23 cellular contexts compared by ENCODE assay signal in the genomic region with DNA sequence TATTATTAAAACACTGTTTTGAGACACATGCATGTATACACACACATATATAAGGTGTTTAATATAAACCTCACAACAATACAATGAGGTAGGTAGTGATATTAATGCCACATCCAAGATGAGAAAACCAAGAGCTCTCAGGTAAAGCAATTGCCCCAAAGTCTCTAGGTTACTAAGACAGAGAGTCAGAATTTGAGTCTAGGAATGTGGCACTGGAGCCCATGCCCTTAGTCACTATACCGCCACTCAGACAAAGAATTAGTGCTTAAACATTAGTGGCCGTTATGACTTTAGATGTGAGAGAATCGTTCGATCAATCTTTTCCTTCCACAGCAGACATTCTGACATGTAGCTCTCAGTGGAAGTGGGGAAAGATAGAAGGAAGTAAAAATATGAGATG.
A peak's percentile ranks its signal among the peaks of the same experiment; 100 is the strongest.
DNase-seq lines count a peak whose midpoint lies in the region; ATAC-seq lines count a peak whose summit lies in the region.
"Had no signal": no experiment of that assay in that cellular context is flagged by ENCODE, and none has a peak within 500 bp of the region (broad histone marks: within the 10 kb centered on the region; RNA-seq: fewer than 3 reads in every experiment).

No MANE protein-coding gene starts in this region.

- no peak overlapping the region for H3K4me3 ChIP-seq in BLaER1 treated with 17β-estradiol and CSF1 and Interleukin-3, amounts not matched to agents 10 nM and 100 nM
- no peak overlapping the region for H3K4me3 ChIP-seq in mesendoderm (ENCODE audit: low read length)
- H3K4me3 ChIP-seq: BLaER1, gastroesophageal sphincter, right lobe of liver had no signal

- no peak overlapping the region for H3K4ac ChIP-seq in mesendoderm (ENCODE audit: low read depth, low read length)

- H3K79me2 ChIP-seq in mesendoderm (ENCODE audit: control insufficient read depth, insufficient read depth, low read length), result no peaks in the 10 kb centered on the region

- peaks cover 69 to 100% (median 98%) of the 10 kb centered on the region in 11 experiments for H3K27me3 ChIP-seq in BLaER1 treated with 17β-estradiol and CSF1 and Interleukin-3, amounts not matched to agents 10 nM and 100 nM
- H3K27me3 ChIP-seq in mesendoderm (ENCODE audit: insufficient read depth, low read length, poor library complexity), result no peaks in the 10 kb centered on the region
- H3K27me3 ChIP-seq: gastroesophageal sphincter had no signal

- H2BK5ac ChIP-seq in mesendoderm (ENCODE audit: low read length), result no peak overlapping the region

- intact Hi-C loops in activated CD4-positive, alpha-beta memory T cell treated with anti-CD3 and anti-CD28 coated beads for 36 hours (cut with micrococcal nuclease), result loop anchor here (1.0 to 5.0 kb wide), 5 partner anchors 58 to 154 kb away; a partner anchor contains a TSS

- WGBS in mesendoderm (ENCODE audit: extremely low coverage, insufficient coverage, low lambda C conversion rate), result no CpG with 5 or more reads among the region's 4 CpGs

- no peaks in the 10 kb centered on the region for H3K79me1 ChIP-seq in mesendoderm (ENCODE audit: low read length)

- no peak overlapping the region for H3K18ac ChIP-seq in mesendoderm (ENCODE audit: low read length)

- no peak overlapping the region for H2AK5ac ChIP-seq in mesendoderm (ENCODE audit: low read length)

- H4K20me1 ChIP-seq in BLaER1 treated with 17β-estradiol and CSF1 and Interleukin-3, amounts not matched to agents 10 nM and 100 nM, result no peaks in the 10 kb centered on the region
- H4K20me1 ChIP-seq: BLaER1 had no signal

- DNase-seq in activated CD4-positive, alpha-beta memory T cell treated with anti-CD3 and anti-CD28 coated beads for 36 hours, result peak; percentile 21
- DNase-seq in activated CD4-positive, alpha-beta memory T cell treated with anti-CD3 and anti-CD28 coated beads, Interleukin-2, amount 10 ng/mL, durations not matched to agents 7 days and 5 days, result no peak
- DNase-seq in activated naive CD8-positive, alpha-beta T cell treated with anti-CD3 and anti-CD28 coated beads for 36 hours, result no peak
- DNase-seq in stimulated activated effector memory CD8-positive, alpha-beta T cell treated with anti-CD3 and anti-CD28 coated beads, Interleukin-12 subunit alpha, Interleukin-12 subunit beta, amount 100 ng/mL, for 72 hours (ENCODE audit: low spot score in 2 of 2), result no peak
- DNase-seq in mesendoderm, result no peak
- DNase-seq: activated CD4-positive, alpha-beta T cell treated with anti-CD3 and anti-CD28 coated beads, Interleukin-2, amount 10 ng/mL, durations not matched to agents 7 days and 5 days; activated CD8-positive, alpha-beta memory T cell treated with anti-CD3 and anti-CD28 coated beads, Interleukin-2, amount 50 U/mL, for 4 hours; activated gamma-delta T cell treated with Interleukin-2 at 50 U/mL for 16 hours; Caco-2; DMS79 treated with DMSO at 0.1 percent for 48 hours; endodermal cell; H7; NCI-H1694; NCI-H2171; NCI-H526; right lobe of liver had no signal

- POLR2A ChIA-PET in activated CD4-positive, alpha-beta memory T cell treated with anti-CD3 and anti-CD28 coated beads for 36 hours (lab: Charles Lee), result interaction anchor here (1.1 to 2.1 kb wide), 2 partner anchors 15 to 108 kb away, joined by 3 to 9 read pairs; a partner anchor contains a TSS
- POLR2A ChIA-PET in activated CD4-positive, alpha-beta memory T cell treated with anti-CD3 and anti-CD28 coated beads, Interleukin-2, amount 10 ng/mL, durations not matched to agents 7 days and 5 days (lab: Charles Lee), result no interaction called here

- no peak overlapping the region for H3K56ac ChIP-seq in mesendoderm (ENCODE audit: low read length)

- H3K4me3 Mint-ChIP-seq in activated CD4-positive, alpha-beta memory T cell treated with anti-CD3 and anti-CD28 coated beads for 36 hours, result no peak overlapping the region
- H3K4me3 Mint-ChIP-seq in activated CD4-positive, alpha-beta memory T cell treated with anti-CD3 and anti-CD28 coated beads, Interleukin-2, amount 10 ng/mL, durations not matched to agents 7 days and 5 days, result no peak overlapping the region
- H3K4me3 Mint-ChIP-seq in activated naive CD8-positive, alpha-beta T cell treated with anti-CD3 and anti-CD28 coated beads for 36 hours, result no peak overlapping the region
- H3K4me3 Mint-ChIP-seq in stimulated activated effector memory CD8-positive, alpha-beta T cell treated with anti-CD3 and anti-CD28 coated beads, Interleukin-12 subunit alpha, Interleukin-12 subunit beta, amount 100 ng/mL, for 72 hours, result no peak overlapping the region
- H3K4me3 Mint-ChIP-seq: activated CD4-positive, alpha-beta T cell treated with anti-CD3 and anti-CD28 coated beads, Interleukin-2, amount 10 ng/mL, durations not matched to agents 7 days and 5 days; endodermal cell; T-helper 1 cell treated with Interleukin-12 subunit alpha and Interleukin-12 subunit beta and Interleukin-4 antibody, amounts not matched to agents 30 μg/mL and 1 μg/mL, for 36 hours; type B pancreatic cell had no signal

- peak overlapping the region in 8 of 11 experiments; percentile 50 to 76 (median 69); a peak in 14 of 22 replicates for H3K4me2 ChIP-seq in BLaER1 treated with 17β-estradiol and CSF1 and Interleukin-3, amounts not matched to agents 10 nM and 100 nM
- H3K4me2 ChIP-seq in mesendoderm (ENCODE audit: low read length), result no peak overlapping the region

- H4K8ac ChIP-seq in mesendoderm (ENCODE audit: low read depth, low read length), result no peak overlapping the region

- peak overlapping the region in 5 of 11 experiments; percentile 60 to 84 (median 79); a peak in 7 of 22 replicates for H3K9ac ChIP-seq in BLaER1 treated with 17β-estradiol and CSF1 and Interleukin-3, amounts not matched to agents 10 nM and 100 nM
- no peak overlapping the region for H3K9ac ChIP-seq in mesendoderm (ENCODE audit: low read length)
- H3K9ac ChIP-seq: BLaER1 had no signal

- H2BK15ac ChIP-seq in mesendoderm (replicated peaks; ENCODE audit: low read depth), result no peak overlapping the region

- ATAC-seq in stimulated activated effector memory CD8-positive, alpha-beta T cell treated with anti-CD3 and anti-CD28 coated beads, Interleukin-12 subunit alpha, Interleukin-12 subunit beta, amount 100 ng/mL, for 72 hours, result peak; percentile 91
- ATAC-seq in GM21390 (IDR thresholded peaks at IDR 0.05; ENCODE audit: unreplicated experiment) (no peak), GM21723 (IDR thresholded peaks at IDR 0.05; ENCODE audit: unreplicated experiment) (no peak)

- H3K4me1 Mint-ChIP-seq in activated CD4-positive, alpha-beta memory T cell treated with anti-CD3 and anti-CD28 coated beads for 36 hours (ENCODE audit: low read depth), result peaks cover 3% of the 10 kb centered on the region
- H3K4me1 Mint-ChIP-seq in activated CD4-positive, alpha-beta memory T cell treated with anti-CD3 and anti-CD28 coated beads, Interleukin-2, amount 10 ng/mL, durations not matched to agents 7 days and 5 days, result peaks cover 4% of the 10 kb centered on the region
- H3K4me1 Mint-ChIP-seq in activated naive CD8-positive, alpha-beta T cell treated with anti-CD3 and anti-CD28 coated beads for 36 hours, result peaks cover 6% of the 10 kb centered on the region
- no peaks in the 10 kb centered on the region for H3K4me1 Mint-ChIP-seq in stimulated activated effector memory CD8-positive, alpha-beta T cell treated with anti-CD3 and anti-CD28 coated beads, Interleukin-12 subunit alpha, Interleukin-12 subunit beta, amount 100 ng/mL, for 72 hours

- no peak overlapping the region for H3K27ac Mint-ChIP-seq in activated CD4-positive, alpha-beta memory T cell treated with anti-CD3 and anti-CD28 coated beads for 36 hours
- no peak overlapping the region for H3K27ac Mint-ChIP-seq in activated CD4-positive, alpha-beta memory T cell treated with anti-CD3 and anti-CD28 coated beads, Interleukin-2, amount 10 ng/mL, durations not matched to agents 7 days and 5 days
- H3K27ac Mint-ChIP-seq in activated naive CD8-positive, alpha-beta T cell treated with anti-CD3 and anti-CD28 coated beads for 36 hours, result peak overlapping the region; percentile 75
- H3K27ac Mint-ChIP-seq in stimulated activated effector memory CD8-positive, alpha-beta T cell treated with anti-CD3 and anti-CD28 coated beads, Interleukin-12 subunit alpha, Interleukin-12 subunit beta, amount 100 ng/mL, for 72 hours, result no peak overlapping the region
- H3K27ac Mint-ChIP-seq: activated CD4-positive, alpha-beta T cell treated with anti-CD3 and anti-CD28 coated beads, Interleukin-2, amount 10 ng/mL, durations not matched to agents 7 days and 5 days; endodermal cell; T-helper 1 cell treated with Interleukin-12 subunit alpha and Interleukin-12 subunit beta and Interleukin-4 antibody, amounts not matched to agents 30 μg/mL and 1 μg/mL, for 36 hours; type B pancreatic cell had no signal

- no peaks in the 10 kb centered on the region for H3K9me3 Mint-ChIP-seq in activated CD4-positive, alpha-beta memory T cell treated with anti-CD3 and anti-CD28 coated beads for 36 hours
- H3K9me3 Mint-ChIP-seq in activated CD4-positive, alpha-beta memory T cell treated with anti-CD3 and anti-CD28 coated beads, Interleukin-2, amount 10 ng/mL, durations not matched to agents 7 days and 5 days, result no peaks in the 10 kb centered on the region
- H3K9me3 Mint-ChIP-seq in activated naive CD8-positive, alpha-beta T cell treated with anti-CD3 and anti-CD28 coated beads for 36 hours, result no peaks in the 10 kb centered on the region
- H3K9me3 Mint-ChIP-seq in stimulated activated effector memory CD8-positive, alpha-beta T cell treated with anti-CD3 and anti-CD28 coated beads, Interleukin-12 subunit alpha, Interleukin-12 subunit beta, amount 100 ng/mL, for 72 hours, result no peaks in the 10 kb centered on the region
- H3K9me3 Mint-ChIP-seq: activated CD4-positive, alpha-beta T cell treated with anti-CD3 and anti-CD28 coated beads, Interleukin-2, amount 10 ng/mL, durations not matched to agents 7 days and 5 days; endodermal cell had no signal

- H3K9me3 ChIP-seq in BLaER1 treated with 17β-estradiol and CSF1 and Interleukin-3, amounts not matched to agents 10 nM and 100 nM (replicated peaks in 1 of 11), result peaks cover 0 to 15% (median 0%) of the 10 kb centered on the region in 11 experiments; a peak in 1 of 22 replicates
- H3K9me3 ChIP-seq: BLaER1, Caco-2, gastroesophageal sphincter, right lobe of liver had no signal

- no peak overlapping the region for H2BK120ac ChIP-seq in mesendoderm (ENCODE audit: low read depth, low read length)

- H3K23ac ChIP-seq in mesendoderm (ENCODE audit: low read length), result no peak overlapping the region

- no peaks in the 10 kb centered on the region for H3K27me3 Mint-ChIP-seq in activated CD4-positive, alpha-beta memory T cell treated with anti-CD3 and anti-CD28 coated beads for 36 hours
- no peaks in the 10 kb centered on the region for H3K27me3 Mint-ChIP-seq in activated CD4-positive, alpha-beta memory T cell treated with anti-CD3 and anti-CD28 coated beads, Interleukin-2, amount 10 ng/mL, durations not matched to agents 7 days and 5 days
- H3K27me3 Mint-ChIP-seq in activated naive CD8-positive, alpha-beta T cell treated with anti-CD3 and anti-CD28 coated beads for 36 hours, result no peaks in the 10 kb centered on the region
- H3K27me3 Mint-ChIP-seq: activated CD4-positive, alpha-beta T cell treated with anti-CD3 and anti-CD28 coated beads, Interleukin-2, amount 10 ng/mL, durations not matched to agents 7 days and 5 days; type B pancreatic cell had no signal

- CTCF ChIA-PET in activated CD4-positive, alpha-beta memory T cell treated with anti-CD3 and anti-CD28 coated beads for 36 hours (lab: Charles Lee), result interaction anchor here (1.3 to 1.8 kb wide), 3 partner anchors 16 to 128 kb away, joined by 4 to 5 read pairs (median 5); a partner anchor contains a TSS
- CTCF ChIA-PET in activated CD4-positive, alpha-beta memory T cell treated with anti-CD3 and anti-CD28 coated beads, Interleukin-2, amount 10 ng/mL, durations not matched to agents 7 days and 5 days (lab: Charles Lee), result interaction anchor here (3.1 kb wide), 1 partner anchor 15 kb away, joined by 12 read pairs; no protein-coding TSS in a partner anchor

- H3K27ac ChIP-seq in BLaER1 treated with 17β-estradiol and CSF1 and Interleukin-3, amounts not matched to agents 10 nM and 100 nM, result peak overlapping the region in 9 of 11 experiments; percentile 17 to 96 (median 86); a peak in 16 of 22 replicates
- no peak overlapping the region for H3K27ac ChIP-seq in mesendoderm (ENCODE audit: low read depth, low read length)
- H3K27ac ChIP-seq: BLaER1, gastroesophageal sphincter, right lobe of liver had no signal

- no peak overlapping the region for H4K5ac ChIP-seq in mesendoderm (ENCODE audit: low read length)

- no peaks in the 10 kb centered on the region for H3K36me3 Mint-ChIP-seq in activated CD4-positive, alpha-beta memory T cell treated with anti-CD3 and anti-CD28 coated beads for 36 hours
- H3K36me3 Mint-ChIP-seq in activated CD4-positive, alpha-beta memory T cell treated with anti-CD3 and anti-CD28 coated beads, Interleukin-2, amount 10 ng/mL, durations not matched to agents 7 days and 5 days (ENCODE audit: low read depth), result no peaks in the 10 kb centered on the region
- H3K36me3 Mint-ChIP-seq in activated naive CD8-positive, alpha-beta T cell treated with anti-CD3 and anti-CD28 coated beads for 36 hours, result no peaks in the 10 kb centered on the region
- H3K36me3 Mint-ChIP-seq in stimulated activated effector memory CD8-positive, alpha-beta T cell treated with anti-CD3 and anti-CD28 coated beads, Interleukin-12 subunit alpha, Interleukin-12 subunit beta, amount 100 ng/mL, for 72 hours, result no peaks in the 10 kb centered on the region

- peaks cover 11 to 98% (median 39%) of the 10 kb centered on the region in 10 experiments; a peak in 18 of 20 replicates for H3K4me1 ChIP-seq in BLaER1 treated with 17β-estradiol and CSF1 and Interleukin-3, amounts not matched to agents 10 nM and 100 nM
- no peaks in the 10 kb centered on the region for H3K4me1 ChIP-seq in mesendoderm (ENCODE audit: control insufficient read depth, low read depth, low read length)
- H3K4me1 ChIP-seq: Caco-2, gastroesophageal sphincter had no signal

- H3K36me3 ChIP-seq in BLaER1 treated with 17β-estradiol and CSF1 and Interleukin-3, amounts not matched to agents 10 nM and 100 nM, result no peaks in the 10 kb centered on the region
- no peaks in the 10 kb centered on the region for H3K36me3 ChIP-seq in mesendoderm (ENCODE audit: control insufficient read depth, insufficient read depth, low read length)
- H3K36me3 ChIP-seq: BLaER1, gastroesophageal sphincter, right lobe of liver had no signal
